Comparison of ENCODE assay signal across 2 cellular contexts in genomic region chr4:25290490-25291067, GRCh38.
TF ChIP-seq lines count a peak whose summit lies in the region.

No MANE protein-coding gene starts in this region.

TF ChIP-seq in GM23338, 12 proteins besides CTCF, POLR2A, EP300 and RAD21:
- TF ChIP-seq, protein P1, sequence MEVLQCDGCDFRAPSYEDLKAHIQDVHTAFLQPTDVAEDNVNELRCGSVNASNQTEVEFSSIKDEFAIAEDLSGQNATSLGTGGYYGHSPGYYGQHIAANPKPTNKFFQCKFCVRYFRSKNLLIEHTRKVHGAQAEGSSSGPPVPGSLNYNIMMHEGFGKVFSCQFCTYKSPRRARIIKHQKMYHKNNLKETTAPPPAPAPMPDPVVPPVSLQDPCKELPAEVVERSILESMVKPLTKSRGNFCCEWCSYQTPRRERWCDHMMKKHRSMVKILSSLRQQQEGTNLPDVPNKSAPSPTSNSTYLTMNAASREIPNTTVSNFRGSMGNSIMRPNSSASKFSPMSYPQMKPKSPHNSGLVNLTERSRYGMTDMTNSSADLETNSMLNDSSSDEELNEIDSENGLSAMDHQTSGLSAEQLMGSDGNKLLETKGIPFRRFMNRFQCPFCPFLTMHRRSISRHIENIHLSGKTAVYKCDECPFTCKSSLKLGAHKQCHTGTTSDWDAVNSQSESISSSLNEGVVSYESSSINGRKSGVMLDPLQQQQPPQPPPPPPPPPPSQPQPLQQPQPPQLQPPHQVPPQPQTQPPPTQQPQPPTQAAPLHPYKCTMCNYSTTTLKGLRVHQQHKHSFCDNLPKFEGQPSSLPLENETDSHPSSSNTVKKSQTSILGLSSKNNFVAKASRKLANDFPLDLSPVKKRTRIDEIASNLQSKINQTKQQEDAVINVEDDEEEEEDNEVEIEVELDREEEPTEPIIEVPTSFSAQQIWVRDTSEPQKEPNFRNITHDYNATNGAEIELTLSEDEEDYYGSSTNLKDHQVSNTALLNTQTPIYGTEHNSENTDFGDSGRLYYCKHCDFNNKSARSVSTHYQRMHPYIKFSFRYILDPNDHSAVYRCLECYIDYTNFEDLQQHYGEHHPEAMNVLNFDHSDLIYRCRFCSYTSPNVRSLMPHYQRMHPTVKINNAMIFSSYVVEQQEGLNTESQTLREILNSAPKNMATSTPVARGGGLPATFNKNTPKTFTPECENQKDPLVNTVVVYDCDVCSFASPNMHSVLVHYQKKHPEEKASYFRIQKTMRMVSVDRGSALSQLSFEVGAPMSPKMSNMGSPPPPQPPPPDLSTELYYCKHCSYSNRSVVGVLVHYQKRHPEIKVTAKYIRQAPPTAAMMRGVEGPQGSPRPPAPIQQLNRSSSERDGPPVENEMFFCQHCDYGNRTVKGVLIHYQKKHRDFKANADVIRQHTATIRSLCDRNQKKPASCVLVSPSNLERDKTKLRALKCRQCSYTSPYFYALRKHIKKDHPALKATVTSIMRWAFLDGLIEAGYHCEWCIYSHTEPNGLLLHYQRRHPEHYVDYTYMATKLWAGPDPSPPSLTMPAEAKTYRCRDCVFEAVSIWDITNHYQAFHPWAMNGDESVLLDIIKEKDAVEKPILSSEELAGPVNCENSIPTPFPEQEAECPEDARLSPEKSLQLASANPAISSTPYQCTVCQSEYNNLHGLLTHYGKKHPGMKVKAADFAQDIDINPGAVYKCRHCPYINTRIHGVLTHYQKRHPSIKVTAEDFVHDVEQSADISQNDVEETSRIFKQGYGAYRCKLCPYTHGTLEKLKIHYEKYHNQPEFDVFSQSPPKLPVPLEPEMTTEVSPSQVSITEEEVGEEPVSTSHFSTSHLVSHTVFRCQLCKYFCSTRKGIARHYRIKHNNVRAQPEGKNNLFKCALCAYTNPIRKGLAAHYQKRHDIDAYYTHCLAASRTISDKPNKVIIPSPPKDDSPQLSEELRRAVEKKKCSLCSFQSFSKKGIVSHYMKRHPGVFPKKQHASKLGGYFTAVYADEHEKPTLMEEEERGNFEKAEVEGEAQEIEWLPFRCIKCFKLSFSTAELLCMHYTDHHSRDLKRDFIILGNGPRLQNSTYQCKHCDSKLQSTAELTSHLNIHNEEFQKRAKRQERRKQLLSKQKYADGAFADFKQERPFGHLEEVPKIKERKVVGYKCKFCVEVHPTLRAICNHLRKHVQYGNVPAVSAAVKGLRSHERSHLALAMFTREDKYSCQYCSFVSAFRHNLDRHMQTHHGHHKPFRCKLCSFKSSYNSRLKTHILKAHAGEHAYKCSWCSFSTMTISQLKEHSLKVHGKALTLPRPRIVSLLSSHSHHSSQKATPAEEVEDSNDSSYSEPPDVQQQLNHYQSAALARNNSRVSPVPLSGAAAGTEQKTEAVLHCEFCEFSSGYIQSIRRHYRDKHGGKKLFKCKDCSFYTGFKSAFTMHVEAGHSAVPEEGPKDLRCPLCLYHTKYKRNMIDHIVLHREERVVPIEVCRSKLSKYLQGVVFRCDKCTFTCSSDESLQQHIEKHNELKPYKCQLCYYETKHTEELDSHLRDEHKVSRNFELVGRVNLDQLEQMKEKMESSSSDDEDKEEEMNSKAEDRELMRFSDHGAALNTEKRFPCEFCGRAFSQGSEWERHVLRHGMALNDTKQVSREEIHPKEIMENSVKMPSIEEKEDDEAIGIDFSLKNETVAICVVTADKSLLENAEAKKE (CRISPR knock-in tag; IDR thresholded peaks at IDR 0.05): no peak
- TF ChIP-seq EZH2 (IDR thresholded peaks at IDR 0.05; ENCODE audit: low read depth, unreplicated experiment): no peak
- TF ChIP-seq, protein P2, sequence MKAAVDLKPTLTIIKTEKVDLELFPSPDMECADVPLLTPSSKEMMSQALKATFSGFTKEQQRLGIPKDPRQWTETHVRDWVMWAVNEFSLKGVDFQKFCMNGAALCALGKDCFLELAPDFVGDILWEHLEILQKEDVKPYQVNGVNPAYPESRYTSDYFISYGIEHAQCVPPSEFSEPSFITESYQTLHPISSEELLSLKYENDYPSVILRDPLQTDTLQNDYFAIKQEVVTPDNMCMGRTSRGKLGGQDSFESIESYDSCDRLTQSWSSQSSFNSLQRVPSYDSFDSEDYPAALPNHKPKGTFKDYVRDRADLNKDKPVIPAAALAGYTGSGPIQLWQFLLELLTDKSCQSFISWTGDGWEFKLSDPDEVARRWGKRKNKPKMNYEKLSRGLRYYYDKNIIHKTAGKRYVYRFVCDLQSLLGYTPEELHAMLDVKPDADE (IDR thresholded peaks at IDR 0.05): no peak
- no peak for TF ChIP-seq POLR2AphosphoS5 (IDR thresholded peaks at IDR 0.05; ENCODE audit: low read depth)
- TF ChIP-seq, protein P3, sequence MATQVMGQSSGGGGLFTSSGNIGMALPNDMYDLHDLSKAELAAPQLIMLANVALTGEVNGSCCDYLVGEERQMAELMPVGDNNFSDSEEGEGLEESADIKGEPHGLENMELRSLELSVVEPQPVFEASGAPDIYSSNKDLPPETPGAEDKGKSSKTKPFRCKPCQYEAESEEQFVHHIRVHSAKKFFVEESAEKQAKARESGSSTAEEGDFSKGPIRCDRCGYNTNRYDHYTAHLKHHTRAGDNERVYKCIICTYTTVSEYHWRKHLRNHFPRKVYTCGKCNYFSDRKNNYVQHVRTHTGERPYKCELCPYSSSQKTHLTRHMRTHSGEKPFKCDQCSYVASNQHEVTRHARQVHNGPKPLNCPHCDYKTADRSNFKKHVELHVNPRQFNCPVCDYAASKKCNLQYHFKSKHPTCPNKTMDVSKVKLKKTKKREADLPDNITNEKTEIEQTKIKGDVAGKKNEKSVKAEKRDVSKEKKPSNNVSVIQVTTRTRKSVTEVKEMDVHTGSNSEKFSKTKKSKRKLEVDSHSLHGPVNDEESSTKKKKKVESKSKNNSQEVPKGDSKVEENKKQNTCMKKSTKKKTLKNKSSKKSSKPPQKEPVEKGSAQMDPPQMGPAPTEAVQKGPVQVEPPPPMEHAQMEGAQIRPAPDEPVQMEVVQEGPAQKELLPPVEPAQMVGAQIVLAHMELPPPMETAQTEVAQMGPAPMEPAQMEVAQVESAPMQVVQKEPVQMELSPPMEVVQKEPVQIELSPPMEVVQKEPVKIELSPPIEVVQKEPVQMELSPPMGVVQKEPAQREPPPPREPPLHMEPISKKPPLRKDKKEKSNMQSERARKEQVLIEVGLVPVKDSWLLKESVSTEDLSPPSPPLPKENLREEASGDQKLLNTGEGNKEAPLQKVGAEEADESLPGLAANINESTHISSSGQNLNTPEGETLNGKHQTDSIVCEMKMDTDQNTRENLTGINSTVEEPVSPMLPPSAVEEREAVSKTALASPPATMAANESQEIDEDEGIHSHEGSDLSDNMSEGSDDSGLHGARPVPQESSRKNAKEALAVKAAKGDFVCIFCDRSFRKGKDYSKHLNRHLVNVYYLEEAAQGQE (IDR thresholded peaks at IDR 0.05; ENCODE audit: unreplicated experiment): no peak
- TF ChIP-seq NANOG (IDR thresholded peaks at IDR 0.05; ENCODE audit: borderline replicate concordance): no peak
- no peak for TF ChIP-seq ZNF114 (CRISPR knock-in tag; IDR thresholded peaks at IDR 0.05)
- TF ChIP-seq EZH2phosphoT487 (IDR thresholded peaks at IDR 0.05; ENCODE audit: unreplicated experiment): no peak
- TF ChIP-seq CREB1 (CRISPR knock-in tag; IDR thresholded peaks at IDR 0.05; ENCODE audit: low read depth): no peak

TF ChIP-seq in WTC11, 78 proteins besides CTCF, POLR2A, EP300 and RAD21 (continued from another document):
- TF ChIP-seq, protein P4, sequence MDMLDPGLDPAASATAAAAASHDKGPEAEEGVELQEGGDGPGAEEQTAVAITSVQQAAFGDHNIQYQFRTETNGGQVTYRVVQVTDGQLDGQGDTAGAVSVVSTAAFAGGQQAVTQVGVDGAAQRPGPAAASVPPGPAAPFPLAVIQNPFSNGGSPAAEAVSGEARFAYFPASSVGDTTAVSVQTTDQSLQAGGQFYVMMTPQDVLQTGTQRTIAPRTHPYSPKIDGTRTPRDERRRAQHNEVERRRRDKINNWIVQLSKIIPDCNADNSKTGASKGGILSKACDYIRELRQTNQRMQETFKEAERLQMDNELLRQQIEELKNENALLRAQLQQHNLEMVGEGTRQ (CRISPR knock-in tag; IDR thresholded peaks at IDR 0.05): no peak
- no peak for TF ChIP-seq NR1H2 (CRISPR knock-in tag; IDR thresholded peaks at IDR 0.05)
- TF ChIP-seq ELF4 (CRISPR knock-in tag; IDR thresholded peaks at IDR 0.05; ENCODE audit: low read depth): no peak
- TF ChIP-seq, protein P5, sequence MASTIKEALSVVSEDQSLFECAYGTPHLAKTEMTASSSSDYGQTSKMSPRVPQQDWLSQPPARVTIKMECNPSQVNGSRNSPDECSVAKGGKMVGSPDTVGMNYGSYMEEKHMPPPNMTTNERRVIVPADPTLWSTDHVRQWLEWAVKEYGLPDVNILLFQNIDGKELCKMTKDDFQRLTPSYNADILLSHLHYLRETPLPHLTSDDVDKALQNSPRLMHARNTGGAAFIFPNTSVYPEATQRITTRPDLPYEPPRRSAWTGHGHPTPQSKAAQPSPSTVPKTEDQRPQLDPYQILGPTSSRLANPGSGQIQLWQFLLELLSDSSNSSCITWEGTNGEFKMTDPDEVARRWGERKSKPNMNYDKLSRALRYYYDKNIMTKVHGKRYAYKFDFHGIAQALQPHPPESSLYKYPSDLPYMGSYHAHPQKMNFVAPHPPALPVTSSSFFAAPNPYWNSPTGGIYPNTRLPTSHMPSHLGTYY (CRISPR knock-in tag; IDR thresholded peaks at IDR 0.05): no peak
- no peak for TF ChIP-seq IRF1 (CRISPR knock-in tag; IDR thresholded peaks at IDR 0.05)
- TF ChIP-seq ESRRA (CRISPR knock-in tag; IDR thresholded peaks at IDR 0.05; ENCODE audit: borderline replicate concordance): no peak
- TF ChIP-seq TCF7 (CRISPR knock-in tag; IDR thresholded peaks at IDR 0.05; ENCODE audit: low read depth): no peak
- TF ChIP-seq NR3C1 (CRISPR knock-in tag; conservative IDR thresholded peaks at IDR 0.05; ENCODE audit: low read depth): no peak
- TF ChIP-seq TP53 (CRISPR knock-in tag; IDR thresholded peaks at IDR 0.05): no peak
- no peak for TF ChIP-seq CREM (CRISPR knock-in tag; IDR thresholded peaks at IDR 0.05)
- TF ChIP-seq NFATC4 (CRISPR knock-in tag; IDR thresholded peaks at IDR 0.05): no peak
